In genomic region chr1:76868154-76868882, GRCh38 we compare ENCODE assay signal across 8 cellular contexts. TPM values are rescaled to one million over a fixed set of nuclear protein-coding genes. Genes with fewer than 3 reads are reported as not detected.
A peak's percentile ranks its signal among the peaks of the same experiment; 100 is the strongest.
DNase-seq lines count a peak whose midpoint lies in the region; ATAC-seq and TF ChIP-seq lines count a peak whose summit lies in the region.

No MANE protein-coding gene starts in this region.

- peak; percentile 4 for TF ChIP-seq CTCF in HFF-Myc (IDR thresholded peaks at IDR 0.05; ENCODE audit: low read depth, low read length, missing control alignments)
- TF ChIP-seq CTCF in lower lobe of right lung (IDR thresholded peaks at IDR 0.05), result peak; percentile 11

- peaks cover 23% of the 10 kb centered on the region for H3K4me1 ChIP-seq in lower lobe of right lung

- H3K9me3 ChIP-seq in lower lobe of right lung, result no peaks in the 10 kb centered on the region

- ATAC-seq in lower lobe of right lung, result peak; percentile 83 to 88

- intact Hi-C loops in lower lobe of right lung (cut with DNase I), result no loop called here

- peak; percentile 71 for DNase-seq in Daoy (ENCODE audit: low read depth)
- DNase-seq in HFF-Myc (ENCODE audit: extremely low read depth, low read depth), result no peak
- peak; percentile 35 for DNase-seq in RPMI7951 (ENCODE audit: low read depth)
- peak; percentile 43 for DNase-seq in dermis blood vessel endothelial cell
- DNase-seq in lower lobe of right lung, result peak; percentile 47
- no peak for DNase-seq in superior temporal gyrus (ENCODE audit: extremely low spot score)
- no peak for DNase-seq in SW480 (ENCODE audit: low spot score)

- H3K36me3 ChIP-seq in lower lobe of right lung, result no peaks in the 10 kb centered on the region

- H3K27me3 ChIP-seq in lower lobe of right lung (ENCODE audit: low read depth), result peaks cover 39% of the 10 kb centered on the region

- H3K27ac ChIP-seq in lower lobe of right lung (peak overlapping the region; percentile 60), temporal lobe (ENCODE audit: low read depth, low read length) (peak overlapping the region; percentile 27)

- peak overlapping the region; percentile 35 for H3K4me3 ChIP-seq in HFF-Myc (replicated peaks; ENCODE audit: low read depth, low read length)
- peak overlapping the region; percentile 59 for H3K4me3 ChIP-seq in lower lobe of right lung

RNA-seq across cellular contexts. Expression of gene ST6GALNAC5, which starts 1.0 kb away (rescaled TPM):
- 0.21 and 0.29 TPM in 2 replicates for total RNA-seq in Daoy (2014; rRNA removed; shearing (Covaris generic))
- 0.24 and 2.1 TPM in 2 replicates for total RNA-seq in RPMI7951 (2014; rRNA removed; shearing (Covaris generic))
- total RNA-seq in dermis blood vessel endothelial cell (not detected in 2 replicates), lower lobe of right lung (16.3 TPM), temporal lobe (31.2 TPM)

Comparison
In these comparisons a context has a peak if more than half of its experiments do, and no peak if none do; other contexts are left out.
1. DNase-seq: peak in Daoy (single experiment), RPMI7951 (single experiment), dermis blood vessel endothelial cell (single experiment) and lower lobe of right lung (single experiment); none in HFF-Myc (single experiment), superior temporal gyrus (single experiment) and SW480 (single experiment).